Comparison of ENCODE assay signal across 23 cellular contexts in genomic region chr19:23916991-23917390, GRCh38. TPM values are rescaled to one million over a fixed set of nuclear protein-coding genes. Genes with fewer than 3 reads are reported as not detected.
DNase-seq lines count a peak whose midpoint lies in the region; ATAC-seq and TF ChIP-seq lines count a peak whose summit lies in the region.
"Had no signal": no experiment of that assay in that cellular context is flagged by ENCODE, and none has a peak within 500 bp of the region (broad histone marks: within the 10 kb centered on the region; RNA-seq: fewer than 3 reads in every experiment).

No MANE protein-coding gene starts in this region.

- no peaks in the 10 kb centered on the region for H3K27me3 Mint-ChIP-seq in activated CD4-positive, alpha-beta T cell treated with anti-CD3 and anti-CD28 coated beads, Interleukin-2, amount 10 ng/mL, durations not matched to agents 24 days and 14 days
- H3K27me3 Mint-ChIP-seq in activated CD4-positive, alpha-beta T cell treated with anti-CD3 and anti-CD28 coated beads, Interleukin-2, amount 10 ng/mL, durations not matched to agents 7 days and 5 days: no peaks in the 10 kb centered on the region
- H3K27me3 Mint-ChIP-seq: activated CD8-positive, alpha-beta memory T cell treated with anti-CD3 and anti-CD28 coated beads, Interleukin-2, amount 10 ng/mL, durations not matched to agents 7 days and 5 days; activated naive CD8-positive, alpha-beta T cell; activated T-helper 17 cell treated with anti-CD3 and anti-CD28 coated beads, Interleukin-2, amount 50 U/mL, for 72 hours had no signal

- peaks cover 2% of the 10 kb centered on the region for H3K4me1 Mint-ChIP-seq in activated CD4-positive, alpha-beta T cell treated with anti-CD3 and anti-CD28 coated beads, Interleukin-2, amount 10 ng/mL, durations not matched to agents 24 days and 14 days
- peaks cover 24% of the 10 kb centered on the region for H3K4me1 Mint-ChIP-seq in activated CD4-positive, alpha-beta T cell treated with anti-CD3 and anti-CD28 coated beads, Interleukin-2, amount 10 ng/mL, durations not matched to agents 7 days and 5 days

- no peaks in the 10 kb centered on the region for H3K9me3 ChIP-seq in Loucy (ENCODE audit: insufficient read depth, low read depth, low read length)
- H3K9me3 ChIP-seq in upper lobe of right lung: no peaks in the 10 kb centered on the region
- H3K9me3 ChIP-seq: BE2C, mucosa of descending colon, right lobe of liver had no signal

- intact Hi-C loops in activated CD4-positive, alpha-beta T cell treated with anti-CD3 and anti-CD28 coated beads, Interleukin-2, amount 10 ng/mL, durations not matched to agents 24 days and 14 days (cut with micrococcal nuclease): loop anchor here (5.0 to 10.0 kb wide), 2 partner anchors 180 to 662 kb away; partner anchors contain the start of gene ZNF724
- intact Hi-C loops in upper lobe of right lung (cut with DNase I): no loop called here

- no peak overlapping the region for H3K27ac Mint-ChIP-seq in activated CD4-positive, alpha-beta T cell treated with anti-CD3 and anti-CD28 coated beads, Interleukin-2, amount 10 ng/mL, durations not matched to agents 24 days and 14 days
- H3K27ac Mint-ChIP-seq in activated CD4-positive, alpha-beta T cell treated with anti-CD3 and anti-CD28 coated beads, Interleukin-2, amount 10 ng/mL, durations not matched to agents 7 days and 5 days: no peak overlapping the region
- H3K27ac Mint-ChIP-seq: activated CD8-positive, alpha-beta memory T cell treated with anti-CD3 and anti-CD28 coated beads, Interleukin-2, amount 10 ng/mL, durations not matched to agents 7 days and 5 days; activated naive CD8-positive, alpha-beta T cell; activated T-helper 17 cell treated with anti-CD3 and anti-CD28 coated beads, Interleukin-2, amount 50 U/mL, for 72 hours had no signal

- H3K4me2 ChIP-seq in Loucy (ENCODE audit: low read depth, low read length, poor library complexity, severe bottlenecking): peak overlapping the region; percentile 95

- peak; percentile 46 for DNase-seq in activated CD4-positive, alpha-beta T cell treated with anti-CD3 and anti-CD28 coated beads, Interleukin-2, amount 10 ng/mL, durations not matched to agents 24 days and 14 days
- DNase-seq in activated CD4-positive, alpha-beta T cell treated with anti-CD3 and anti-CD28 coated beads, Interleukin-2, amount 10 ng/mL, durations not matched to agents 7 days and 5 days: no peak
- DNase-seq in choroid plexus epithelial cell (ENCODE audit: low read depth): peak; percentile 13
- peak; percentile 76 for DNase-seq in kidney tubule cell (ENCODE audit: low spot score)
- DNase-seq in GM10266 (ENCODE audit: extremely low spot score): no peak
- no peak for DNase-seq in upper lobe of right lung
- DNase-seq: activated CD4-positive, alpha-beta T cell treated with anti-CD3 and anti-CD28 coated beads for 1 hour; activated CD8-positive, alpha-beta memory T cell treated with anti-CD3 and anti-CD28 coated beads, Interleukin-2, amount 10 ng/mL, durations not matched to agents 7 days and 5 days; BE2C; COR-L47; cortex of kidney; foreskin melanocyte; KBM-7; mucosa of descending colon; NCI-H1048; NCI-H1930; right lobe of liver had no signal

- peaks cover 32% of the 10 kb centered on the region for H4K20me1 ChIP-seq in Loucy (ENCODE audit: insufficient read depth, low read length, poor library complexity, severe bottlenecking)

- no peaks in the 10 kb centered on the region for H3F3A ChIP-seq in Loucy (ENCODE audit: low read depth)

- no peak overlapping the region for H3K27ac ChIP-seq in upper lobe of right lung
- H3K27ac ChIP-seq: parathyroid adenoma, right lobe of liver had no signal

- peaks cover 47% of the 10 kb centered on the region for H3K36me3 Mint-ChIP-seq in activated CD4-positive, alpha-beta T cell treated with anti-CD3 and anti-CD28 coated beads, Interleukin-2, amount 10 ng/mL, durations not matched to agents 24 days and 14 days (ENCODE audit: low read depth)
- H3K36me3 Mint-ChIP-seq in activated CD4-positive, alpha-beta T cell treated with anti-CD3 and anti-CD28 coated beads, Interleukin-2, amount 10 ng/mL, durations not matched to agents 7 days and 5 days (ENCODE audit: low read depth): peaks cover 71% of the 10 kb centered on the region

- peaks cover 29% of the 10 kb centered on the region for H3K4me1 ChIP-seq in Loucy (ENCODE audit: insufficient read depth, low read length, poor library complexity, severe bottlenecking)
- peaks cover 5% of the 10 kb centered on the region for H3K4me1 ChIP-seq in upper lobe of right lung
- H3K4me1 ChIP-seq: BE2C, parathyroid adenoma had no signal

- H3K9me3 Mint-ChIP-seq in activated CD4-positive, alpha-beta T cell treated with anti-CD3 and anti-CD28 coated beads, Interleukin-2, amount 10 ng/mL, durations not matched to agents 24 days and 14 days: peaks cover 21% of the 10 kb centered on the region
- H3K9me3 Mint-ChIP-seq in activated CD4-positive, alpha-beta T cell treated with anti-CD3 and anti-CD28 coated beads, Interleukin-2, amount 10 ng/mL, durations not matched to agents 7 days and 5 days: peaks cover 36% of the 10 kb centered on the region
- H3K9me3 Mint-ChIP-seq: activated T-helper 17 cell treated with anti-CD3 and anti-CD28 coated beads, Interleukin-2, amount 50 U/mL, for 72 hours had no signal

- POLR2A ChIA-PET in activated CD4-positive, alpha-beta T cell treated with anti-CD3 and anti-CD28 coated beads, Interleukin-2, amount 10 ng/mL, durations not matched to agents 7 days and 5 days (lab: Charles Lee): no interaction called here

- peak overlapping the region; percentile 96 for H3K9ac ChIP-seq in Loucy (ENCODE audit: low read depth, low read length, poor library complexity, severe bottlenecking)
- H3K9ac ChIP-seq: parathyroid adenoma had no signal

- ATAC-seq in GM19463 (IDR thresholded peaks at IDR 0.05; ENCODE audit: unreplicated experiment): no peak
- ATAC-seq in upper lobe of right lung: no peak
- ATAC-seq: activated CD8-positive, alpha-beta memory T cell treated with anti-CD3 and anti-CD28 coated beads, Interleukin-2, amount 10 ng/mL, durations not matched to agents 7 days and 5 days; activated T-helper 17 cell treated with anti-CD3 and anti-CD28 coated beads, Interleukin-2, amount 50 U/mL, for 72 hours; mucosa of descending colon; Right ventricle myocardium inferior had no signal

- H3K4me3 ChIP-seq in Loucy (ENCODE audit: low read length, poor library complexity, severe bottlenecking) (peak overlapping the region; percentile 95), choroid plexus epithelial cell (ENCODE audit: low read depth, low read length) (no peak overlapping the region), upper lobe of right lung (no peak overlapping the region)
- H3K4me3 ChIP-seq: mucosa of descending colon, right lobe of liver had no signal

- H3K36me3 ChIP-seq in Loucy (ENCODE audit: insufficient read depth, low read length) (peaks cover 18% of the 10 kb centered on the region; the same call in 1 of the 2 replicates), upper lobe of right lung (no peaks in the 10 kb centered on the region)
- H3K36me3 ChIP-seq: right lobe of liver had no signal

- TF ChIP-seq CTCF in Loucy (conservative IDR thresholded peaks at IDR 0.05; ENCODE audit: low read length) (no peak), choroid plexus epithelial cell (conservative IDR thresholded peaks at IDR 0.05; ENCODE audit: low read depth, low read length) (no peak), GM10266 (IDR thresholded peaks at IDR 0.05; ENCODE audit: control insufficient read depth, insufficient read depth, low read depth, missing control alignments) (no peak), upper lobe of right lung (IDR thresholded peaks at IDR 0.05) (no peak)

- CTCF ChIA-PET in activated CD4-positive, alpha-beta T cell treated with anti-CD3 and anti-CD28 coated beads, Interleukin-2, amount 10 ng/mL, durations not matched to agents 7 days and 5 days (lab: Charles Lee): interaction anchor here (1.1 kb wide), 1 partner anchor 73 kb away, joined by 3 read pairs; no protein-coding TSS in a partner anchor

- H2AFZ ChIP-seq in Loucy (ENCODE audit: low read length): no peak overlapping the region
- H2AFZ ChIP-seq: parathyroid adenoma had no signal

- H3K9me2 ChIP-seq in Loucy (replicated peaks; ENCODE audit: low read depth, low read length): no peaks in the 10 kb centered on the region

- H3K4me3 Mint-ChIP-seq in activated CD4-positive, alpha-beta T cell treated with anti-CD3 and anti-CD28 coated beads, Interleukin-2, amount 10 ng/mL, durations not matched to agents 24 days and 14 days: no peak overlapping the region
- H3K4me3 Mint-ChIP-seq in activated CD4-positive, alpha-beta T cell treated with anti-CD3 and anti-CD28 coated beads, Interleukin-2, amount 10 ng/mL, durations not matched to agents 7 days and 5 days: no peak overlapping the region
- H3K4me3 Mint-ChIP-seq: activated CD8-positive, alpha-beta memory T cell treated with anti-CD3 and anti-CD28 coated beads, Interleukin-2, amount 10 ng/mL, durations not matched to agents 7 days and 5 days had no signal

- H3K27me3 ChIP-seq in Loucy (ENCODE audit: insufficient read depth, low read length, poor library complexity, severe bottlenecking): no peaks in the 10 kb centered on the region
- H3K27me3 ChIP-seq in upper lobe of right lung: no peaks in the 10 kb centered on the region
- H3K27me3 ChIP-seq: BE2C, right lobe of liver had no signal

- peaks cover 49% of the 10 kb centered on the region for H3K79me2 ChIP-seq in Loucy (ENCODE audit: insufficient read depth, low read length)
- H3K79me2 ChIP-seq: parathyroid adenoma had no signal

RNA-seq across cellular contexts. Expression of gene ZNF726, which starts 2.3 kb away (rescaled TPM):
- total RNA-seq in activated CD4-positive, alpha-beta T cell treated with anti-CD3 and anti-CD28 coated beads, Interleukin-2, amount 10 ng/mL, durations not matched to agents 24 days and 14 days: 12.8 and 16.3 TPM in 2 replicates
- 10 to 100 TPM; 14.8 to 17.5 TPM for total RNA-seq in activated CD4-positive, alpha-beta T cell treated with anti-CD3 and anti-CD28 coated beads, Interleukin-2, amount 10 ng/mL, durations not matched to agents 7 days and 5 days
- 2.0 TPM for total RNA-seq in upper lobe of right lung

Comparison
In these comparisons a context has a peak if more than half of its experiments do, and no peak if none do; other contexts are left out.
1. DNase-seq: peak in activated CD4-positive, alpha-beta T cell treated with anti-CD3 and anti-CD28 coated beads, Interleukin-2, amount 10 ng/mL, durations not matched to agents 24 days and 14 days (single experiment), choroid plexus epithelial cell (single experiment) and kidney tubule cell (single experiment); none in activated CD4-positive, alpha-beta T cell treated with anti-CD3 and anti-CD28 coated beads, Interleukin-2, amount 10 ng/mL, durations not matched to agents 7 days and 5 days (single experiment), GM10266 (single experiment) and upper lobe of right lung (single experiment).